Comparison of ENCODE assay signal across 15 cellular contexts in genomic region chr7:26013551-26014083, GRCh38.
A peak's percentile ranks its signal among the peaks of the same experiment; 100 is the strongest.
DNase-seq lines count a peak whose midpoint lies in the region; ATAC-seq, FAIRE-seq and TF ChIP-seq lines count a peak whose summit lies in the region.
"Had no signal": no experiment of that assay in that cellular context is flagged by ENCODE, and none has a peak within 500 bp of the region (broad histone marks: within the 10 kb centered on the region; RNA-seq: fewer than 3 reads in every experiment).

No MANE protein-coding gene starts in this region.

- BruUV-seq in K562 (replicated peaks; lab: Mats Ljungman, UMichigan), result no TSS peak

- FAIRE-seq in K562 (lab: Jason Lieb, UNC), result no peak
- FAIRE-seq: islet of Langerhans had no signal

- H3K27ac ChIP-seq in HEK293 (ENCODE audit: extremely low read depth, low read depth, low read length), result no peak overlapping the region
- no peak overlapping the region for H3K27ac ChIP-seq in K562 (ENCODE audit: extremely low read depth, low read depth, low read length)
- no peak overlapping the region for H3K27ac ChIP-seq in testis
- H3K27ac ChIP-seq: foreskin keratinocyte had no signal

- no peak for TF ChIP-seq EP300 in K562 (IDR thresholded peaks at IDR 0.05; ENCODE audit: low read length)

- intact Hi-C loops in K562 (cut with micrococcal nuclease), result no loop called here
- intact Hi-C loops in testis (cut with DNase I; ENCODE audit: low total_unique reads), result no loop called here

- no peaks in the 10 kb centered on the region for H3K79me2 ChIP-seq in K562 (ENCODE audit: control insufficient read depth, insufficient read depth, low read length)

- H4K20me1 ChIP-seq in K562 (replicated peaks; ENCODE audit: control insufficient read depth, insufficient read depth, low read length), result no peaks in the 10 kb centered on the region

- H3K4me2 ChIP-seq in K562 (ENCODE audit: insufficient read depth, low read length), result no peak overlapping the region

- peaks cover 3% of the 10 kb centered on the region for H3K4me1 Mint-ChIP-seq in endothelial cell (ENCODE audit: unreplicated experiment)
- H3K4me1 Mint-ChIP-seq: activated CD4-positive, alpha-beta T cell treated with anti-CD3 and anti-CD28 coated beads, Interleukin-2, amount 10 ng/mL, durations not matched to agents 24 days and 14 days had no signal

- H3K9me1 ChIP-seq in K562 (ENCODE audit: control insufficient read depth, insufficient read depth, low read length), result no peaks in the 10 kb centered on the region

- ATAC-seq in K562 (no peak), GM18505 (IDR thresholded peaks at IDR 0.05; ENCODE audit: unreplicated experiment) (no peak)
- ATAC-seq: body of pancreas; foreskin keratinocyte; stimulated activated naive CD8-positive, alpha-beta T cell treated with anti-CD3 and anti-CD28 coated beads, Interleukin-15, Interleukin-2, amounts not matched to agents 100 U/mL and 50 U/mL, for 24 hours had no signal

- no peak overlapping the region for H3K9ac ChIP-seq in K562 (ENCODE audit: insufficient read depth in 1 of 2, low read depth in 2 of 2, low read length in 2 of 2)

- H3K36me3 Mint-ChIP-seq in endothelial cell (ENCODE audit: low read depth, unreplicated experiment), result peaks cover 7% of the 10 kb centered on the region

- H3K36me3 ChIP-seq in HEK293 (ENCODE audit: control insufficient read depth in 2 of 2, insufficient read depth in 1 of 2, low read length in 2 of 2), result no peaks in the 10 kb centered on the region
- no peaks in the 10 kb centered on the region for H3K36me3 ChIP-seq in K562 (ENCODE audit: control insufficient read depth, insufficient read depth, low read length)
- no peaks in the 10 kb centered on the region for H3K36me3 ChIP-seq in testis (ENCODE audit: low read depth, missing control alignments)

- H3K4me3 Mint-ChIP-seq in endothelial cell (ENCODE audit: unreplicated experiment), result no peak overlapping the region
- H3K4me3 Mint-ChIP-seq: activated CD4-positive, alpha-beta T cell treated with anti-CD3 and anti-CD28 coated beads, Interleukin-2, amount 10 ng/mL, durations not matched to agents 24 days and 14 days had no signal

- H3K4me3 ChIP-seq in HEK293 (ENCODE audit: low read depth, low read length), result no peak overlapping the region
- no peak overlapping the region for H3K4me3 ChIP-seq in K562
- H3K4me3 ChIP-seq in testis, result no peak overlapping the region
- H3K4me3 ChIP-seq: body of pancreas had no signal

- H3K9me3 ChIP-seq in HEK293 (ENCODE audit: control insufficient read depth, insufficient read depth, low read depth, low read length), result no peaks in the 10 kb centered on the region
- H3K9me3 ChIP-seq in K562 (replicated peaks; ENCODE audit: control insufficient read depth, insufficient read depth, low read depth, low read length), result no peaks in the 10 kb centered on the region
- no peaks in the 10 kb centered on the region for H3K9me3 ChIP-seq in testis
- H3K9me3 ChIP-seq: body of pancreas had no signal

- POLR2A ChIA-PET in HEK293 (lab: Yijun Ruan, JAX), result no interaction called here
- POLR2A ChIA-PET in K562 (lab: Yijun Ruan, JAX), result no interaction called here

- peaks cover 5% of the 10 kb centered on the region for H3K27me3 Mint-ChIP-seq in endothelial cell (ENCODE audit: unreplicated experiment)

- in situ Hi-C loops in Caki2 (cut with HindIII; ENCODE audit: low pct_unique_long_range_greater_than_20kb, low sequenced_read_pairs), result no loop called here
- in situ Hi-C loops in K562 (cut with MboI), result no loop called here

- 2% methylated on average over 9 of the region's 9 CpGs for WGBS in K562 (ENCODE audit: insufficient coverage, low coverage, missing lambda C conversion rate)
- 58 to 61% methylated on average over 9 of the region's 9 CpGs for WGBS in testis, 2 donors

- no peak for TF ChIP-seq RAD21 in K562 (CRISPR knock-in tag; conservative IDR thresholded peaks at IDR 0.05 in 1 of 2, IDR thresholded peaks at IDR 0.05 in 1 of 2)

- H2AFZ ChIP-seq in K562 (ENCODE audit: low read depth, low read length), result no peak overlapping the region

- H3K4me1 ChIP-seq in HEK293 (ENCODE audit: control insufficient read depth, insufficient read depth, low read length) (peaks cover 11% of the 10 kb centered on the region), K562 (replicated peaks in 1 of 2; ENCODE audit: control insufficient read depth in 2 of 2, insufficient read depth in 2 of 2, low read length in 2 of 2) (no peaks in the 10 kb centered on the region), testis (no peaks in the 10 kb centered on the region)
- H3K4me1 ChIP-seq: foreskin keratinocyte had no signal

- H3K9me3 Mint-ChIP-seq in endothelial cell (ENCODE audit: unreplicated experiment), result no peaks in the 10 kb centered on the region

- CTCF ChIA-PET in HEK293 (lab: Yijun Ruan, JAX) (no interaction called here), K562 (lab: Yijun Ruan, JAX; ENCODE audit: low intra/inter-chr PET ratio) (no interaction called here)

- no peak for TF ChIP-seq POLR2A in K562 (conservative IDR thresholded peaks at IDR 0.05)
- TF ChIP-seq POLR2A in GM18505 (IDR thresholded peaks at IDR 0.05; ENCODE audit: borderline replicate concordance, extremely low read depth, insufficient read depth, insufficient read length), result no peak
- no peak for TF ChIP-seq POLR2A in testis (IDR thresholded peaks at IDR 0.05)

- DNase-seq in Caki2 (ENCODE audit: low read depth) (peak; percentile 70), NCI-H2196 treated with DMSO at 0.1 percent for 48 hours (lab: John Stamatoyannopoulos, UW; ENCODE audit: unreplicated experiment) (peak; percentile 19), K562 (ENCODE audit: extremely low read depth in 1 of 4, low spot score in 3 of 4) (no peak), NCI-H1436 (lab: John Stamatoyannopoulos, UW) (no peak), testis (no peak), endothelial cell (ENCODE audit: low spot score) (no peak)
- DNase-seq: activated CD4-positive, alpha-beta T cell treated with anti-CD3 and anti-CD28 coated beads, Interleukin-2, amount 10 ng/mL, durations not matched to agents 24 days and 14 days; body of pancreas; effector CD8-positive, alpha-beta T cell; foreskin keratinocyte; stimulated activated naive CD8-positive, alpha-beta T cell treated with anti-CD3 and anti-CD28 coated beads, Interleukin-15, Interleukin-2, amounts not matched to agents 100 U/mL and 50 U/mL, for 24 hours; T-helper 1 cell had no signal

- TF ChIP-seq CTCF in HEK293 (tag by site-specific recombination; IDR thresholded peaks at IDR 0.05) (no peak), K562 (IDR thresholded peaks at IDR 0.05 in 2 of 3, conservative IDR thresholded peaks at IDR 0.05 in 1 of 3; ENCODE audit: insufficient read depth in 2 of 3, low read depth in 1 of 3, low read length in 3 of 3) (no peak), testis (IDR thresholded peaks at IDR 0.05) (no peak), endothelial cell (IDR thresholded peaks at IDR 0.05; ENCODE audit: unreplicated experiment) (no peak)

- no peak overlapping the region for H3K27ac Mint-ChIP-seq in endothelial cell (ENCODE audit: unreplicated experiment)
- H3K27ac Mint-ChIP-seq: activated CD4-positive, alpha-beta T cell treated with anti-CD3 and anti-CD28 coated beads, Interleukin-2, amount 10 ng/mL, durations not matched to agents 24 days and 14 days had no signal

- peaks cover 10 to 22% of the 10 kb centered on the region in 2 experiments; a peak in 4 of 5 replicates for H3K27me3 ChIP-seq in K562 (ENCODE audit: control insufficient read depth in 2 of 2, insufficient read depth in 2 of 2, low read length in 2 of 2)
- no peaks in the 10 kb centered on the region for H3K27me3 ChIP-seq in testis
- H3K27me3 ChIP-seq: body of pancreas had no signal

TF ChIP-seq in HEK293, 187 proteins besides CTCF, POLR2A, EP300 and RAD21 (continues in another document):
- TF ChIP-seq SCRT2 (tag by site-specific recombination; IDR thresholded peaks at IDR 0.05) (peak; percentile 81), ZNF140 (tag by site-specific recombination; IDR thresholded peaks at IDR 0.05) (no peak), ZNF146 (tag by site-specific recombination; IDR thresholded peaks at IDR 0.05) (no peak), ZSCAN18 (tag by site-specific recombination; IDR thresholded peaks at IDR 0.05) (no peak)

TF ChIP-seq in K562, 482 proteins besides CTCF, POLR2A, EP300 and RAD21:
- TF ChIP-seq NFIX (CRISPR knock-in tag; IDR thresholded peaks at IDR 0.05; ENCODE audit: low read depth) (peak; percentile 41; the same call in 1 of the 2 replicates), NFIC (IDR thresholded peaks at IDR 0.05) (peak; percentile 72; the same call in 1 of the 2 replicates), BRF1 (IDR thresholded peaks at IDR 0.05; ENCODE audit: borderline replicate concordance, extremely low read depth, insufficient read length) (no peak)

Comparison
In these comparisons a context has a peak if more than half of its experiments do, and no peak if none do; other contexts are left out.
1. DNase-seq: peak in Caki2 (single experiment) and NCI-H2196 treated with DMSO at 0.1 percent for 48 hours (single experiment); none in K562 (0 of 4), NCI-H1436 (single experiment), testis (single experiment) and endothelial cell (single experiment).